8 cellular contexts compared by ENCODE assay signal in genomic region chr12:6964605-6965025, GRCh38. TPM values are rescaled to one million over a fixed set of nuclear protein-coding genes. Genes with fewer than 3 reads are reported as not detected.
A peak's percentile ranks its signal among the peaks of the same experiment; 100 is the strongest.
DNase-seq lines count a peak whose midpoint lies in the region; ATAC-seq and TF ChIP-seq lines count a peak whose summit lies in the region.

No MANE protein-coding gene starts in this region.

- no peaks in the 10 kb centered on the region for H3K27me3 ChIP-seq in adipocyte (replicated peaks; ENCODE audit: control insufficient read depth, insufficient read depth, low read length)
- no peaks in the 10 kb centered on the region for H3K27me3 ChIP-seq in lower lobe of right lung (ENCODE audit: low read depth)
- H3K27me3 ChIP-seq in tibial artery = no peaks in the 10 kb centered on the region

- CTCF ChIA-PET in activated CD8-positive, alpha-beta memory T cell treated with anti-CD3 and anti-CD28 coated beads, Interleukin-2, amount 10 ng/mL, durations not matched to agents 7 days and 5 days (lab: Charles Lee) = interaction anchor here (0.7 to 13.5 kb wide), 18 partner anchors 9 to 167 kb away, joined by 3 to 709 read pairs (median 5); partner anchors contain the start of genes ATN1, C12orf57, C1RL and LPCAT3

- H3K9me3 Mint-ChIP-seq in activated CD8-positive, alpha-beta memory T cell treated with anti-CD3 and anti-CD28 coated beads, Interleukin-2, amount 10 ng/mL, durations not matched to agents 7 days and 5 days (ENCODE audit: low read depth) = no peaks in the 10 kb centered on the region

- intact Hi-C loops in lower lobe of right lung (cut with DNase I) = no loop called here
- intact Hi-C loops in tibial artery (cut with DNase I; ENCODE audit: low total_unique reads) = loop anchor here (2.0 to 5.0 kb wide), 2 partner anchors 40 to 97 kb away; partner anchors contain the start of gene TPI1

- peak overlapping the region; percentile 41 for H3K9ac ChIP-seq in adipocyte (ENCODE audit: low read length)

- H3K27ac ChIP-seq in lower lobe of right lung (peak overlapping the region; percentile 90), tibial artery (peak overlapping the region; percentile 40 to 72)

- no peaks in the 10 kb centered on the region for H3K27me3 Mint-ChIP-seq in activated CD8-positive, alpha-beta memory T cell treated with anti-CD3 and anti-CD28 coated beads, Interleukin-2, amount 10 ng/mL, durations not matched to agents 7 days and 5 days

- no peak overlapping the region for H3K4me3 ChIP-seq in adipocyte (ENCODE audit: low read length)
- H3K4me3 ChIP-seq in lower lobe of right lung = peak overlapping the region; percentile 55
- H3K4me3 ChIP-seq in tibial artery = no peak overlapping the region

- H3K9me3 ChIP-seq in adipocyte (ENCODE audit: control insufficient read depth, low read length) = no peaks in the 10 kb centered on the region
- H3K9me3 ChIP-seq in lower lobe of right lung = no peaks in the 10 kb centered on the region
- H3K9me3 ChIP-seq in tibial artery = no peaks in the 10 kb centered on the region

- peaks cover 45% of the 10 kb centered on the region for H3K36me3 ChIP-seq in adipocyte (ENCODE audit: control insufficient read depth, insufficient read depth, low read length, severe bottlenecking)
- H3K36me3 ChIP-seq in lower lobe of right lung = peaks cover 64% of the 10 kb centered on the region
- peaks cover 32 to 43% (median 42%) of the 10 kb centered on the region in 3 donors for H3K36me3 ChIP-seq in tibial artery

- peaks cover 53% of the 10 kb centered on the region for H3K36me3 Mint-ChIP-seq in activated CD8-positive, alpha-beta memory T cell treated with anti-CD3 and anti-CD28 coated beads, Interleukin-2, amount 10 ng/mL, durations not matched to agents 7 days and 5 days

- no peak overlapping the region for H3K4me3 Mint-ChIP-seq in activated CD8-positive, alpha-beta memory T cell treated with anti-CD3 and anti-CD28 coated beads, Interleukin-2, amount 10 ng/mL, durations not matched to agents 7 days and 5 days

- H3K4me1 ChIP-seq in adipocyte (ENCODE audit: control insufficient read depth, insufficient read depth, low read length) (peaks cover 37% of the 10 kb centered on the region), lower lobe of right lung (peaks cover 65% of the 10 kb centered on the region), tibial artery (peaks cover 10 to 48% (median 30%) of the 10 kb centered on the region in 4 donors)

- no peak for ATAC-seq in activated CD8-positive, alpha-beta memory T cell treated with anti-CD3 and anti-CD28 coated beads, Interleukin-2, amount 10 ng/mL, durations not matched to agents 7 days and 5 days
- no peak for ATAC-seq in lower lobe of right lung
- ATAC-seq in HG03097 (IDR thresholded peaks at IDR 0.05; ENCODE audit: low FRiP score, unreplicated experiment) = no peak
- ATAC-seq in HG03108 (IDR thresholded peaks at IDR 0.05; ENCODE audit: unreplicated experiment) = no peak

- peak overlapping the region; percentile 82 for H3K27ac Mint-ChIP-seq in activated CD8-positive, alpha-beta memory T cell treated with anti-CD3 and anti-CD28 coated beads, Interleukin-2, amount 10 ng/mL, durations not matched to agents 7 days and 5 days

- TF ChIP-seq CTCF in lower lobe of right lung (IDR thresholded peaks at IDR 0.05) = no peak
- no peak for TF ChIP-seq CTCF in tibial artery (IDR thresholded peaks at IDR 0.05)

- H3K4me1 Mint-ChIP-seq in activated CD8-positive, alpha-beta memory T cell treated with anti-CD3 and anti-CD28 coated beads, Interleukin-2, amount 10 ng/mL, durations not matched to agents 7 days and 5 days = peaks cover 64% of the 10 kb centered on the region

- DNase-seq in activated CD8-positive, alpha-beta memory T cell treated with anti-CD3 and anti-CD28 coated beads, Interleukin-2, amount 10 ng/mL, durations not matched to agents 7 days and 5 days = no peak
- no peak for DNase-seq in activated CD8-positive, alpha-beta memory T cell treated with anti-CD3 and anti-CD28 coated beads, Interleukin-2, amount 50 U/mL, for 4 hours
- no peak for DNase-seq in adipocyte (ENCODE audit: low read depth)
- no peak for DNase-seq in lower lobe of right lung
- no peak for DNase-seq in tibial artery
- no peak for DNase-seq in dermis blood vessel endothelial cell

RNA-seq across cellular contexts. Expression of gene PHB2, which starts 5.8 kb away (rescaled TPM):
- total RNA-seq in activated CD8-positive, alpha-beta memory T cell treated with anti-CD3 and anti-CD28 coated beads, Interleukin-2, amount 10 ng/mL, durations not matched to agents 7 days and 5 days = 100 to 1,000 TPM; 211 to 271 TPM
- total RNA-seq in lower lobe of right lung (138 TPM), dermis blood vessel endothelial cell (191 and 205 TPM in 2 replicates)

RNA-seq across cellular contexts. Expression of gene EMG1, which starts 6.1 kb away (rescaled TPM):
- 10 to 100 TPM; 59.9 to 69.5 TPM for total RNA-seq in activated CD8-positive, alpha-beta memory T cell treated with anti-CD3 and anti-CD28 coated beads, Interleukin-2, amount 10 ng/mL, durations not matched to agents 7 days and 5 days
- 39.6 TPM for total RNA-seq in lower lobe of right lung
- 35.6 and 39.3 TPM in 2 replicates for total RNA-seq in dermis blood vessel endothelial cell

RNA-seq across cellular contexts. Expression of gene PTPN6, which starts 13.5 kb away (rescaled TPM):
- 100 to 1,000 TPM; 283 to 367 TPM for total RNA-seq in activated CD8-positive, alpha-beta memory T cell treated with anti-CD3 and anti-CD28 coated beads, Interleukin-2, amount 10 ng/mL, durations not matched to agents 7 days and 5 days
- 209 TPM for total RNA-seq in lower lobe of right lung
- 2.4 and 3.4 TPM in 2 replicates for total RNA-seq in dermis blood vessel endothelial cell

RNA-seq across cellular contexts. Expression of gene C12orf57, which starts 20.8 kb away (rescaled TPM):
- 100 to 1,000 TPM; 120 to 132 TPM for total RNA-seq in activated CD8-positive, alpha-beta memory T cell treated with anti-CD3 and anti-CD28 coated beads, Interleukin-2, amount 10 ng/mL, durations not matched to agents 7 days and 5 days
- 181 TPM for total RNA-seq in lower lobe of right lung
- 73.7 and 177 TPM in 2 replicates for total RNA-seq in dermis blood vessel endothelial cell

RNA-seq across cellular contexts. Expression of gene RNU7-1, which starts 21.0 kb away (rescaled TPM):
- total RNA-seq in activated CD8-positive, alpha-beta memory T cell treated with anti-CD3 and anti-CD28 coated beads, Interleukin-2, amount 10 ng/mL, durations not matched to agents 7 days and 5 days = not detected
- total RNA-seq in lower lobe of right lung = not detected
- not detected in 2 replicates for total RNA-seq in dermis blood vessel endothelial cell

Comparison
In these comparisons a context has a peak if more than half of its experiments do, and no peak if none do; other contexts are left out.
1. RNA of gene PTPN6, which starts 13.5 kb away (total RNA-seq): 283 to 367 TPM in activated CD8-positive, alpha-beta memory T cell treated with anti-CD3 and anti-CD28 coated beads, Interleukin-2, amount 10 ng/mL, durations not matched to agents 7 days and 5 days and 209 TPM in lower lobe of right lung (single experiment); 2.4 to 3.4 TPM in dermis blood vessel endothelial cell; every median in the first group is over 10 times any median in the second.